ENCODE assay signal across 1 cellular context in genomic region chr16:73847090-73847489, GRCh38.
TF ChIP-seq lines count a peak whose summit lies in the region.

No MANE protein-coding gene starts in this region.

TF ChIP-seq in H1, 55 proteins besides CTCF, POLR2A, EP300 and RAD21:
- no peak for TF ChIP-seq ATF3 (IDR thresholded peaks at IDR 0.05; ENCODE audit: insufficient read depth, low read depth, low read length)
